7 cellular contexts compared by ENCODE assay signal in the genomic region with DNA sequence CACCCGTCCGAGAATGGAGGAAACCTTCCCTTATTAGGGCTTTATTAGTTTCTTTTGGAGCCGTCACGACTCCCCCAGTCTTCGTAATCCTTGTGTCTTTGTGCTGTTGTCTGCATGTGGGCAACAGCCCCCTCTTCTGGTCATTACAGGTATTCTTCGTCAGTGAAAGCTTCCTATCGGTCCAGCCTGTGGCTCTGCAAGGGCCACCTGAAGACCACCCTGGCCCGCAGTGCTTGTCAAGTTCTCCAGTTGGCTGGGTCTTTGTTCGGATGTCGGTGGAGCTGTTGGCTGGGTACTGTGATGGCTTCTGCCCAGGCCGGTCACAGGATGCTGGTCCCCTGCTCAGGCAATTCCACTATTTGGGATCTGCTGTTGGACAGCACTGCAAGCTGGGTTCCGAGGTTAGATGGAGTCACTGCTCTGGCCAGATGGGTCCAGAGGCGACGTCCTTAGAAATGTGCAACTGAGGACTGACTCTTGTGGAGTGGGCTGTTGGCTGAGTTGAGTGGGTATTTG. TPM values are rescaled to one million over a fixed set of nuclear protein-coding genes. Genes with fewer than 3 reads are reported as not detected.
DNase-seq lines count a peak whose midpoint lies in the region; ATAC-seq and TF ChIP-seq lines count a peak whose summit lies in the region.

No MANE protein-coding gene starts in this region.

- no TSS peak for BruUV-seq in IMR-90 (replicated peaks; lab: Mats Ljungman, UMichigan)

- no peak overlapping the region for H2AK5ac ChIP-seq in IMR-90 (ENCODE audit: low read depth, low read length)

- ATAC-seq in IMR-90 (ENCODE audit: low read depth) (peak; percentile 92), HG02938 (IDR thresholded peaks at IDR 0.05; ENCODE audit: unreplicated experiment) (no peak)

- H2BK15ac ChIP-seq in IMR-90 (ENCODE audit: low read depth, low read length) = no peak overlapping the region

- no peak overlapping the region for H2BK20ac ChIP-seq in IMR-90 (ENCODE audit: low read depth, low read length)

- H4K8ac ChIP-seq in IMR-90 (ENCODE audit: low read depth in 2 of 2, low read length in 2 of 2) = no peak overlapping the region

- CTCF ChIA-PET in GM10248 (lab: Yijun Ruan, JAX) (interaction anchor here (0.7 to 4.4 kb wide), 15 partner anchors 9 to 329 kb away, joined by 3 to 37 read pairs (median 4); partner anchors contain the start of gene E2F6), IMR-90 (lab: Yijun Ruan, JAX) (interaction anchor here (0.8 to 1.2 kb wide), 5 partner anchors 10 to 314 kb away, joined by 3 to 13 read pairs (median 3); a partner anchor contains a TSS)

- WGBS in IMR-90 (ENCODE audit: extremely low coverage in 2 of 2, insufficient read length in 1 of 2), 2 experiments = 95% methylated on average over 3 of the region's 14 CpGs; no CpG with 5 or more reads in 1 of the 2 experiments

- POLR2A ChIA-PET in GM10248 (lab: Yijun Ruan, JAX) = no interaction called here
- POLR2A ChIA-PET in IMR-90 (lab: Charles Lee; ENCODE audit: unreplicated experiment) = no interaction called here

- in situ Hi-C loops in IMR-90 (cut with MboI; ENCODE audit: low sequenced_read_pairs) (loop anchor here (10.0 kb wide), 1 partner anchor 612 kb away; no protein-coding TSS in a partner anchor), brain microvascular endothelial cell (cut with HindIII; ENCODE audit: low pct_ligation_motif_present, low sequenced_read_pairs) (no loop called here)

- H3K14ac ChIP-seq in IMR-90 (replicated peaks; ENCODE audit: low read depth, low read length) = no peak overlapping the region

- H3K4me3 ChIP-seq in IMR-90 (ENCODE audit: insufficient read depth, low read depth, low read length) (no peak overlapping the region), brain microvascular endothelial cell (ENCODE audit: low read depth, low read length) (no peak overlapping the region)

- no peak overlapping the region for H2BK5ac ChIP-seq in IMR-90 (ENCODE audit: low read depth, low read length, poor library complexity, severe bottlenecking)

- H3K18ac ChIP-seq in IMR-90 (ENCODE audit: low read depth, low read length) = no peak overlapping the region

- no peak overlapping the region for H3K56ac ChIP-seq in IMR-90 (ENCODE audit: extremely low read depth, insufficient read depth, low read length)

- H3K23ac ChIP-seq in IMR-90 (ENCODE audit: low read depth, low read length) = no peak overlapping the region

- no peaks in the 10 kb centered on the region for H3K4me1 ChIP-seq in IMR-90 (ENCODE audit: control insufficient read depth, insufficient read depth, low read length)

- no peak overlapping the region for H3K9ac ChIP-seq in IMR-90 (ENCODE audit: low read depth, low read length)

- H3K27me3 ChIP-seq in IMR-90 (ENCODE audit: control insufficient read depth, insufficient read depth, low read length) (no peaks in the 10 kb centered on the region), brain microvascular endothelial cell (replicated peaks) (no peaks in the 10 kb centered on the region)

- no peak overlapping the region for H4K5ac ChIP-seq in IMR-90 (ENCODE audit: low read depth, low read length)

- no peak overlapping the region for H2BK120ac ChIP-seq in IMR-90 (ENCODE audit: low read depth, low read length)

- peaks cover 0 to 16% of the 10 kb centered on the region in 2 experiments; a peak in 3 of 4 replicates for H3K79me1 ChIP-seq in IMR-90 (ENCODE audit: low read depth in 1 of 2, low read length in 2 of 2)

- TF ChIP-seq RAD21 in IMR-90 (IDR thresholded peaks at IDR 0.05; ENCODE audit: low read length) = peak; percentile 86

- peaks cover 30% of the 10 kb centered on the region for H3K36me3 ChIP-seq in IMR-90 (ENCODE audit: control insufficient read depth, insufficient read depth, low read length)
- H3K36me3 ChIP-seq in brain microvascular endothelial cell (replicated peaks) = peaks cover 31% of the 10 kb centered on the region

- intact Hi-C loops in IMR-90 (cut with micrococcal nuclease) = loop anchor here (1.0 to 10.0 kb wide), 3 partner anchors 212 to 612 kb away; no protein-coding TSS in a partner anchor

- no peak overlapping the region for H2AFZ ChIP-seq in IMR-90 (replicated peaks; ENCODE audit: low read length, poor library complexity)

- H3K9me3 ChIP-seq in IMR-90 (ENCODE audit: control insufficient read depth, insufficient read depth, low read length) = no peaks in the 10 kb centered on the region

- H4K91ac ChIP-seq in IMR-90 (ENCODE audit: insufficient read depth, low read depth, low read length) = no peak overlapping the region

- dilution Hi-C loops in IMR-90 (cut with HindIII; ENCODE audit: low sequenced_read_pairs, unreplicated experiment) = no loop called here

- TF ChIP-seq CTCF in GM10248 (IDR thresholded peaks at IDR 0.05; ENCODE audit: control extremely low read depth, extremely low read depth, low read depth, missing control alignments) (peak; percentile 55), IMR-90 (conservative IDR thresholded peaks at IDR 0.05; ENCODE audit: low read depth, low read length) (peak; percentile 76), brain microvascular endothelial cell (IDR thresholded peaks at IDR 0.05; ENCODE audit: low read depth, low read length, missing control alignments) (peak; percentile 87)

- H2AK9ac ChIP-seq in IMR-90 (replicated peaks; ENCODE audit: low read depth, low read length, poor library complexity) = no peak overlapping the region

- H4K20me1 ChIP-seq in IMR-90 (ENCODE audit: insufficient read depth, low read length) = peaks cover 6% of the 10 kb centered on the region

- TF ChIP-seq POLR2A in IMR-90 (IDR thresholded peaks at IDR 0.05; ENCODE audit: low read depth, low read length) = no peak

- DNase-seq in GM10248 (ENCODE audit: extremely low spot score) (peak; percentile 43), IMR-90 (peak; percentile 67), SKM-1 treated with dmso at 0.1 percent for 144 hours (lab: John Stamatoyannopoulos, UW; ENCODE audit: unreplicated experiment) (peak; percentile 37), brain microvascular endothelial cell (peak; percentile 69), iPS DF 4.7 (ENCODE audit: extremely low read depth, low spot score) (peak; percentile 72), smooth muscle cell of the brain vasculature (ENCODE audit: low read depth, low spot score) (peak; percentile 52)

- H3K4ac ChIP-seq in IMR-90 (ENCODE audit: low read depth, low read length) = no peak overlapping the region

- H3K4me2 ChIP-seq in IMR-90 (ENCODE audit: low read depth, low read length) = no peak overlapping the region

- no peak overlapping the region for H3K27ac ChIP-seq in IMR-90 (ENCODE audit: insufficient read depth, low read length)
- no peak overlapping the region for H3K27ac ChIP-seq in brain microvascular endothelial cell

- no peaks in the 10 kb centered on the region; the same call in 1 of the 2 replicates for H3K9me1 ChIP-seq in IMR-90 (ENCODE audit: insufficient read depth, low read length)

TF ChIP-seq in IMR-90, 13 proteins besides CTCF, POLR2A, EP300 and RAD21:
- TF ChIP-seq SMC3 (IDR thresholded peaks at IDR 0.05; ENCODE audit: low read depth, low read length) = peak; percentile 81
- TF ChIP-seq CEBPB (IDR thresholded peaks at IDR 0.05; ENCODE audit: low read depth, low read length) = no peak
- TF ChIP-seq MAZ (IDR thresholded peaks at IDR 0.05; ENCODE audit: borderline replicate concordance, low read depth, low read length) = no peak

RNA-seq across cellular contexts. Expression of gene E2F6, which starts 19.2 kb away (rescaled TPM):
- total RNA-seq in IMR-90 (2012; rRNA removed) = 10.9 and 11.7 TPM in 2 replicates
- 7.2 and 8.2 TPM in 2 replicates for polyA plus RNA-seq in IMR-90 (2012; rRNA removed)
- 5.7 and 10.5 TPM in 2 replicates for polyA plus RNA-seq in IMR-90 (2012; cell fraction: cytosol; rRNA removed)
- 10.2 and 21.8 TPM in 2 replicates for polyA plus RNA-seq in IMR-90 (2012; cell fraction: nucleus; rRNA removed; ENCODE audit: low replicate concordance)
